In the genomic region with DNA sequence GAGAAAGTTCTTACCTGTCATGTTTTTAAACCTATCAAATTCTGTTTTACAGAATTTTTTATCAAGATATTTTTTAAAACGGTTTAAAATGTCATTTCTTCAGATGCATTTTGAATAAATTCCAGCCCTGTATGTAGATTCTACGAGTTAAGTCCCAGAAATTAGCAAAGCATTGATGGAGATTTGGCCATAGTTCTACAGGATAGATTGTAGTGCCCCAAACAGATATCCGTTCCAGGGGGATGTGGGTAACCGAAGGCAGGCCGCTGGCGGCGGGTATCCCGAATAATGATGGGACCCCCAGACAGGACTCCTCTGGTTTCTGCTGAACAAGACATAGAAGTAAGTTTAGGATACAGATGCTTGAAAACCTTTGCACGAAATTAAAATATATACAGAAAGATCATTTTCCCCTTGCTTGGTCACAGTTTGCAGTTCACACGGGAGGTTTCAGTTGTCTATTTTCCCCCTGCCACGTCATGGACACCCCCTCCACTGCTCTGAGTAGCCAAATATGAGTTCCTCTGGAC, we compare ENCODE assay signal across 1 cellular context.
TF ChIP-seq lines count a peak whose summit lies in the region.

No MANE protein-coding gene starts in this region.

TF ChIP-seq in SK-N-SH treated with all-trans-retinoic acid at 6 μM for 48 hours, 23 proteins besides CTCF, POLR2A, EP300 and RAD21 (continued from another document):
- TF ChIP-seq, protein P1, sequence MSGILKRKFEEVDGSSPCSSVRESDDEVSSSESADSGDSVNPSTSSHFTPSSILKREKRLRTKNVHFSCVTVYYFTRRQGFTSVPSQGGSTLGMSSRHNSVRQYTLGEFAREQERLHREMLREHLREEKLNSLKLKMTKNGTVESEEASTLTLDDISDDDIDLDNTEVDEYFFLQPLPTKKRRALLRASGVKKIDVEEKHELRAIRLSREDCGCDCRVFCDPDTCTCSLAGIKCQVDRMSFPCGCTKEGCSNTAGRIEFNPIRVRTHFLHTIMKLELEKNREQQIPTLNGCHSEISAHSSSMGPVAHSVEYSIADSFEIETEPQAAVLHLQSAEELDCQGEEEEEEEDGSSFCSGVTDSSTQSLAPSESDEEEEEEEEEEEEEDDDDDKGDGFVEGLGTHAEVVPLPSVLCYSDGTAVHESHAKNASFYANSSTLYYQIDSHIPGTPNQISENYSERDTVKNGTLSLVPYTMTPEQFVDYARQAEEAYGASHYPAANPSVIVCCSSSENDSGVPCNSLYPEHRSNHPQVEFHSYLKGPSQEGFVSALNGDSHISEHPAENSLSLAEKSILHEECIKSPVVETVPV (CRISPR knock-in tag; IDR thresholded peaks at IDR 0.05) = no peak
- TF ChIP-seq CSDC2 (CRISPR knock-in tag; IDR thresholded peaks at IDR 0.05) = no peak
- no peak for TF ChIP-seq SNAI2 (CRISPR knock-in tag; IDR thresholded peaks at IDR 0.05)
